In the genomic region with DNA sequence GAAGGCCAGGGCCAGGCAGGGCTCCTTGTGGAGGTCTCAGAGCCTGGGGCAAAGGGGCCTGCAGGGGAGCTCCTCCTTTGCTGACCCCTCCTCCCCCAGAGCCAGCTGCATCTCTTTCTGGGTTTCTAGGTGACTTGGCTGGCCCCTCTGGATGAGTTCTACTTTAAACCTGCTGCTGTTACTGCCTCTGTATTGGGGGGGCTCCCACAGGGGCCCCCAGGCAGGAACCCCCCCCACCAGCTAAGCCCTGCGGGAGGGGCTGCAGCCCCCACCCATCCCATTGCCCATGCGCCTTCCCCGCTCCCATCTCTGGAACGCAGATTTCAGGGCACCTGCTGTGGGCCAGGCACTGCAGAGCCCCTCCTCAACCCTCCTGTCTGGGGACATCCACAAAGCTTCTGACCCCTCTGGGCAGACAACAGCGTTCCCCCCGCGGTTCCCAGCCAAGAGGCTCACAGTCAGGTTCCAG, we compare ENCODE assay signal across 8 cellular contexts. TPM values are rescaled to one million over a fixed set of nuclear protein-coding genes. Genes with fewer than 3 reads are reported as not detected.
A peak's percentile ranks its signal among the peaks of the same experiment; 100 is the strongest.
DNase-seq lines count a peak whose midpoint lies in the region; ATAC-seq and TF ChIP-seq lines count a peak whose summit lies in the region.

No MANE protein-coding gene starts in this region.

- CTCF ChIA-PET in activated naive CD4-positive, alpha-beta T cell treated with anti-CD3 and anti-CD28 coated beads, Interleukin-2, amount 10 ng/mL, durations not matched to agents 7 days and 5 days (lab: Charles Lee) = interaction anchor here (0.9 to 4.3 kb wide), 11 partner anchors 8 to 494 kb away, joined by 3 to 31 read pairs (median 4); partner anchors contain the start of genes CCDC88B, ESRRA, FERMT3 and FKBP2

- no peak overlapping the region for H3K27ac Mint-ChIP-seq in activated naive CD4-positive, alpha-beta T cell treated with anti-CD3 and anti-CD28 coated beads, Interleukin-2, amount 10 ng/mL, durations not matched to agents 7 days and 5 days
- H3K27ac Mint-ChIP-seq in activated naive CD4-positive, alpha-beta T cell treated with anti-CD3 and anti-CD28 coated beads, Interleukin-2, amount 50 U/mL, for 72 hours = no peak overlapping the region
- H3K27ac Mint-ChIP-seq in activated naive CD8-positive, alpha-beta T cell treated with anti-CD3 and anti-CD28 coated beads, Interleukin-2, amount 10 ng/mL, durations not matched to agents 7 days and 5 days = no peak overlapping the region
- no peak overlapping the region for H3K27ac Mint-ChIP-seq in memory B cell

- no peaks in the 10 kb centered on the region for H3K9me3 ChIP-seq in tibial nerve

- no peak for DNase-seq in activated naive CD4-positive, alpha-beta T cell treated with anti-CD3 and anti-CD28 coated beads, Interleukin-2, amount 10 ng/mL, durations not matched to agents 7 days and 5 days
- no peak for DNase-seq in activated naive CD4-positive, alpha-beta T cell treated with anti-CD3 and anti-CD28 coated beads, Interleukin-2, amount 50 U/mL, for 72 hours (ENCODE audit: low spot score in 2 of 2)
- DNase-seq in activated naive CD8-positive, alpha-beta T cell treated with anti-CD3 and anti-CD28 coated beads, Interleukin-2, amount 10 ng/mL, durations not matched to agents 7 days and 5 days = no peak
- no peak for DNase-seq in memory B cell (ENCODE audit: low spot score in 2 of 2)
- no peak for DNase-seq in tibial nerve (ENCODE audit: low spot score in 2 of 2)
- no peak for DNase-seq in DMS114 treated with DMSO at 0.1 percent for 48 hours (lab: John Stamatoyannopoulos, UW; ENCODE audit: unreplicated experiment)

- H3K4me3 Mint-ChIP-seq in activated naive CD4-positive, alpha-beta T cell treated with anti-CD3 and anti-CD28 coated beads, Interleukin-2, amount 10 ng/mL, durations not matched to agents 7 days and 5 days = peak overlapping the region; percentile 79
- H3K4me3 Mint-ChIP-seq in activated naive CD8-positive, alpha-beta T cell treated with anti-CD3 and anti-CD28 coated beads, Interleukin-2, amount 10 ng/mL, durations not matched to agents 7 days and 5 days = peak overlapping the region; percentile 83
- peak overlapping the region; percentile 82 for H3K4me3 Mint-ChIP-seq in memory B cell

- peaks cover 18% of the 10 kb centered on the region for H3K27me3 Mint-ChIP-seq in activated naive CD4-positive, alpha-beta T cell treated with anti-CD3 and anti-CD28 coated beads, Interleukin-2, amount 10 ng/mL, durations not matched to agents 7 days and 5 days
- H3K27me3 Mint-ChIP-seq in activated naive CD8-positive, alpha-beta T cell treated with anti-CD3 and anti-CD28 coated beads, Interleukin-2, amount 10 ng/mL, durations not matched to agents 7 days and 5 days = peaks cover 2% of the 10 kb centered on the region
- H3K27me3 Mint-ChIP-seq in memory B cell = no peaks in the 10 kb centered on the region

- H3K4me1 Mint-ChIP-seq in activated naive CD4-positive, alpha-beta T cell treated with anti-CD3 and anti-CD28 coated beads, Interleukin-2, amount 10 ng/mL, durations not matched to agents 7 days and 5 days = peaks cover 39% of the 10 kb centered on the region
- peaks cover 23% of the 10 kb centered on the region for H3K4me1 Mint-ChIP-seq in activated naive CD8-positive, alpha-beta T cell treated with anti-CD3 and anti-CD28 coated beads, Interleukin-2, amount 10 ng/mL, durations not matched to agents 7 days and 5 days
- peaks cover 17% of the 10 kb centered on the region for H3K4me1 Mint-ChIP-seq in memory B cell

- no peaks in the 10 kb centered on the region for H3K9me3 Mint-ChIP-seq in activated naive CD4-positive, alpha-beta T cell treated with anti-CD3 and anti-CD28 coated beads, Interleukin-2, amount 10 ng/mL, durations not matched to agents 7 days and 5 days
- no peaks in the 10 kb centered on the region for H3K9me3 Mint-ChIP-seq in activated naive CD4-positive, alpha-beta T cell treated with anti-CD3 and anti-CD28 coated beads, Interleukin-2, amount 50 U/mL, for 72 hours
- H3K9me3 Mint-ChIP-seq in activated naive CD8-positive, alpha-beta T cell treated with anti-CD3 and anti-CD28 coated beads, Interleukin-2, amount 10 ng/mL, durations not matched to agents 7 days and 5 days = no peaks in the 10 kb centered on the region
- H3K9me3 Mint-ChIP-seq in memory B cell = no peaks in the 10 kb centered on the region

- peak overlapping the region in 3 of 4 donors; percentile 45 to 96 (median 46) for H3K4me3 ChIP-seq in tibial nerve

- no peak for TF ChIP-seq EP300 in tibial nerve (IDR thresholded peaks at IDR 0.05)

- WGBS in tibial nerve, 2 donors = 40 to 70% methylated on average over 3 to 4 of the region's 7 CpGs

- peak overlapping the region in 2 of 4 donors; percentile 77 to 89 for H3K27ac ChIP-seq in tibial nerve

- no peaks in the 10 kb centered on the region for H3K36me3 Mint-ChIP-seq in activated naive CD4-positive, alpha-beta T cell treated with anti-CD3 and anti-CD28 coated beads, Interleukin-2, amount 10 ng/mL, durations not matched to agents 7 days and 5 days
- H3K36me3 Mint-ChIP-seq in activated naive CD4-positive, alpha-beta T cell treated with anti-CD3 and anti-CD28 coated beads, Interleukin-2, amount 50 U/mL, for 72 hours = peaks cover 6% of the 10 kb centered on the region in 2 donors
- H3K36me3 Mint-ChIP-seq in activated naive CD8-positive, alpha-beta T cell treated with anti-CD3 and anti-CD28 coated beads, Interleukin-2, amount 10 ng/mL, durations not matched to agents 7 days and 5 days = peaks cover 7% of the 10 kb centered on the region
- no peaks in the 10 kb centered on the region for H3K36me3 Mint-ChIP-seq in memory B cell

- POLR2A ChIA-PET in activated naive CD8-positive, alpha-beta T cell treated with anti-CD3 and anti-CD28 coated beads, Interleukin-2, amount 10 ng/mL, durations not matched to agents 7 days and 5 days (lab: Charles Lee) = interaction anchor here (1.2 to 3.6 kb wide), 7 partner anchors 9 to 1411 kb away, joined by 3 to 40 read pairs (median 12); partner anchors contain the start of genes ESRRA, FERMT3, FKBP2 and WDR74

- H3K27me3 ChIP-seq in tibial nerve = no peaks in the 10 kb centered on the region

- no peak for ATAC-seq in activated naive CD4-positive, alpha-beta T cell treated with anti-CD3 and anti-CD28 coated beads, Interleukin-2, amount 50 U/mL, for 72 hours
- no peak for ATAC-seq in activated naive CD8-positive, alpha-beta T cell treated with anti-CD3 and anti-CD28 coated beads, Interleukin-2, amount 10 ng/mL, durations not matched to agents 7 days and 5 days (ENCODE audit: low read depth)
- ATAC-seq in memory B cell (ENCODE audit: low read depth) (no peak), HG02623 (IDR thresholded peaks at IDR 0.05; ENCODE audit: unreplicated experiment) (no peak), GM21576 (IDR thresholded peaks at IDR 0.05; ENCODE audit: unreplicated experiment) (no peak)

- peaks cover 0 to 73% (median 32%) of the 10 kb centered on the region in 4 donors for H3K4me1 ChIP-seq in tibial nerve

- peaks cover 0 to 11% (median 0%) of the 10 kb centered on the region in 3 donors for H3K36me3 ChIP-seq in tibial nerve

- TF ChIP-seq CTCF in tibial nerve (IDR thresholded peaks at IDR 0.05) = no peak

- TF ChIP-seq POLR2A in tibial nerve (IDR thresholded peaks at IDR 0.05) = no peak

RNA-seq across cellular contexts. Expression of gene PLCB3, which starts 0.9 kb away (rescaled TPM):
- total RNA-seq in activated naive CD4-positive, alpha-beta T cell treated with anti-CD3 and anti-CD28 coated beads, Interleukin-2, amount 50 U/mL, for 72 hours = 10 to 100 TPM; 10.4 to 13.7 TPM
- 10 to 100 TPM; 18.6 to 18.9 TPM for total RNA-seq in activated naive CD8-positive, alpha-beta T cell treated with anti-CD3 and anti-CD28 coated beads, Interleukin-2, amount 10 ng/mL, durations not matched to agents 7 days and 5 days
- total RNA-seq in tibial nerve = 10 to 100 TPM; 18.0 to 44.4 (median 27.1) TPM

RNA-seq across cellular contexts. Expression of gene PPP1R14B, which starts 3.7 kb away (rescaled TPM):
- 100 to 1,000 TPM; 177 to 262 TPM for total RNA-seq in activated naive CD4-positive, alpha-beta T cell treated with anti-CD3 and anti-CD28 coated beads, Interleukin-2, amount 50 U/mL, for 72 hours
- total RNA-seq in activated naive CD8-positive, alpha-beta T cell treated with anti-CD3 and anti-CD28 coated beads, Interleukin-2, amount 10 ng/mL, durations not matched to agents 7 days and 5 days = 100 to 1,000 TPM; 122 to 124 TPM
- total RNA-seq in tibial nerve = 100 to 1,000 TPM in 1 of 4 donors, 10 to 100 TPM in 3; 79.7 to 187 (median 91.4) TPM

RNA-seq across cellular contexts. Expression of gene FKBP2, which starts 9.5 kb away (rescaled TPM):
- total RNA-seq in activated naive CD4-positive, alpha-beta T cell treated with anti-CD3 and anti-CD28 coated beads, Interleukin-2, amount 50 U/mL, for 72 hours = 10 to 100 TPM; 27.7 to 36.0 TPM
- total RNA-seq in activated naive CD8-positive, alpha-beta T cell treated with anti-CD3 and anti-CD28 coated beads, Interleukin-2, amount 10 ng/mL, durations not matched to agents 7 days and 5 days = 10 to 100 TPM; 27.7 to 28.1 TPM
- 100 to 1,000 TPM in 1 of 4 donors, 10 to 100 TPM in 3; 38.2 to 101 (median 57.8) TPM for total RNA-seq in tibial nerve

RNA-seq across cellular contexts. Expression of gene VEGFB, which starts 16.1 kb away (rescaled TPM):
- total RNA-seq in activated naive CD4-positive, alpha-beta T cell treated with anti-CD3 and anti-CD28 coated beads, Interleukin-2, amount 50 U/mL, for 72 hours = 100 to 1,000 TPM in 1 of 2 donors, 10 to 100 TPM in 1; 57.6 to 119 TPM
- 10 to 100 TPM; 93.4 to 98.8 TPM for total RNA-seq in activated naive CD8-positive, alpha-beta T cell treated with anti-CD3 and anti-CD28 coated beads, Interleukin-2, amount 10 ng/mL, durations not matched to agents 7 days and 5 days
- total RNA-seq in tibial nerve = 100 to 1,000 TPM in 2 of 4 donors, 10 to 100 TPM in 2; 84.3 to 129 (median 109) TPM

RNA-seq across cellular contexts. Expression of gene DNAJC4, which starts 20.1 kb away (rescaled TPM):
- total RNA-seq in activated naive CD4-positive, alpha-beta T cell treated with anti-CD3 and anti-CD28 coated beads, Interleukin-2, amount 50 U/mL, for 72 hours = 10 to 100 TPM; 26.7 to 48.7 TPM
- total RNA-seq in activated naive CD8-positive, alpha-beta T cell treated with anti-CD3 and anti-CD28 coated beads, Interleukin-2, amount 10 ng/mL, durations not matched to agents 7 days and 5 days = 10 to 100 TPM; 59.6 to 60.3 TPM
- 10 to 100 TPM; 20.1 to 42.0 (median 25.8) TPM for total RNA-seq in tibial nerve
